ENCODE assay signal across 10 cellular contexts in genomic region chr10:121448768-121449456, GRCh38.
DNase-seq lines count a peak whose midpoint lies in the region; ATAC-seq and TF ChIP-seq lines count a peak whose summit lies in the region.
"Had no signal": no experiment of that assay in that cellular context is flagged by ENCODE, and none has a peak within 500 bp of the region (broad histone marks: within the 10 kb centered on the region; RNA-seq: fewer than 3 reads in every experiment).

No MANE protein-coding gene starts in this region.

- H3K4me1 ChIP-seq in mesendoderm (ENCODE audit: control insufficient read depth, low read depth, low read length): peaks cover 10% of the 10 kb centered on the region
- no peaks in the 10 kb centered on the region for H3K4me1 ChIP-seq in heart left ventricle

- no peak overlapping the region for H2AK5ac ChIP-seq in mesendoderm (ENCODE audit: low read length)

- H2BK5ac ChIP-seq in mesendoderm (ENCODE audit: low read length): no peak overlapping the region

- TF ChIP-seq CTCF in heart left ventricle (IDR thresholded peaks at IDR 0.05): no peak

- ATAC-seq in GM18907 (IDR thresholded peaks at IDR 0.05; ENCODE audit: unreplicated experiment) (peak; percentile 97), GM21717 (IDR thresholded peaks at IDR 0.05; ENCODE audit: unreplicated experiment) (peak; percentile 84), HG03159 (IDR thresholded peaks at IDR 0.05; ENCODE audit: unreplicated experiment) (peak; percentile 98), heart left ventricle (no peak)

- H4K5ac ChIP-seq in mesendoderm (ENCODE audit: low read length): no peak overlapping the region

- no peaks in the 10 kb centered on the region for H3K79me2 ChIP-seq in mesendoderm (ENCODE audit: control insufficient read depth, insufficient read depth, low read length)

- H3K4me2 ChIP-seq in mesendoderm (ENCODE audit: low read length): no peak overlapping the region

- H3K9me3 ChIP-seq in heart left ventricle: no peaks in the 10 kb centered on the region

- H3K4me3 ChIP-seq in mesendoderm (ENCODE audit: low read length): no peak overlapping the region
- H3K4me3 ChIP-seq in heart left ventricle: no peak overlapping the region

- H3K36me3 ChIP-seq in mesendoderm (ENCODE audit: control insufficient read depth, insufficient read depth, low read length) (no peaks in the 10 kb centered on the region), heart left ventricle (no peaks in the 10 kb centered on the region)

- no peaks in the 10 kb centered on the region for H3K79me1 ChIP-seq in mesendoderm (ENCODE audit: low read length)

- no peak overlapping the region for H3K18ac ChIP-seq in mesendoderm (ENCODE audit: low read length)

- no peak overlapping the region for H3K23ac ChIP-seq in mesendoderm (ENCODE audit: low read length)

- H3K27me3 ChIP-seq in mesendoderm (ENCODE audit: insufficient read depth, low read length, poor library complexity) (no peaks in the 10 kb centered on the region), heart left ventricle (peaks cover 0 to 6% (median 0%) of the 10 kb centered on the region in 9 donors)

- DNase-seq in mesendoderm (no peak), heart left ventricle (no peak), Ammon's horn (ENCODE audit: low spot score) (no peak), COR-L47 (lab: John Stamatoyannopoulos, UW) (no peak)
- DNase-seq in activated CD8-positive, alpha-beta memory T cell treated with anti-CD3 and anti-CD28 coated beads, Interleukin-2, amount 50 U/mL, for 48 hours: no peak
- DNase-seq: cerebellar nuclear complex, T1000 had no signal

- no peak overlapping the region for H3K4ac ChIP-seq in mesendoderm (ENCODE audit: low read depth, low read length)

- H2BK15ac ChIP-seq in mesendoderm (replicated peaks; ENCODE audit: low read depth): no peak overlapping the region

- no CpG with 5 or more reads among the region's 6 CpGs for WGBS in mesendoderm (ENCODE audit: extremely low coverage, insufficient coverage, low lambda C conversion rate)
- 46 to 49% (median 47%) methylated on average over 6 of the region's 6 CpGs for WGBS in heart left ventricle, 4 donors

- intact Hi-C loops in heart left ventricle (cut with DNase I): no loop called here

- H3K27ac ChIP-seq in mesendoderm (ENCODE audit: low read depth, low read length): no peak overlapping the region
- H3K27ac ChIP-seq in heart left ventricle: no peak overlapping the region

- peak overlapping the region; percentile 57 for H2BK120ac ChIP-seq in mesendoderm (ENCODE audit: low read depth, low read length)

- H4K8ac ChIP-seq in mesendoderm (ENCODE audit: low read depth, low read length): no peak overlapping the region

- TF ChIP-seq POLR2A in heart left ventricle (IDR thresholded peaks at IDR 0.05): no peak

- no peak overlapping the region for H3K56ac ChIP-seq in mesendoderm (ENCODE audit: low read length)

- no peak overlapping the region for H3K9ac ChIP-seq in mesendoderm (ENCODE audit: low read length)

Comparison
In these comparisons a context has a peak if more than half of its experiments do, and no peak if none do; other contexts are left out.
1. ATAC-seq: peak in GM18907 (single experiment), GM21717 (single experiment) and HG03159 (single experiment); none in heart left ventricle (0 of 4).